In genomic region chr5:174725991-174726601, GRCh38 we compare ENCODE assay signal across 19 cellular contexts. TPM values are rescaled to one million over a fixed set of nuclear protein-coding genes. Genes with fewer than 3 reads are reported as not detected.
DNase-seq lines count a peak whose midpoint lies in the region; ATAC-seq and TF ChIP-seq lines count a peak whose summit lies in the region.
"Had no signal": no experiment of that assay in that cellular context is flagged by ENCODE, and none has a peak within 500 bp of the region (broad histone marks: within the 10 kb centered on the region; RNA-seq: fewer than 3 reads in every experiment).

No MANE protein-coding gene starts in this region.

- peaks cover 60% of the 10 kb centered on the region for H3K27me3 ChIP-seq in NT2/D1 (ENCODE audit: insufficient read depth, insufficient read length)

- H3K36me3 Mint-ChIP-seq in Calu3 (ENCODE audit: insufficient read depth, unreplicated experiment), result peaks cover 30% of the 10 kb centered on the region
- H3K36me3 Mint-ChIP-seq in progenitor cell of endocrine pancreas (ENCODE audit: insufficient read depth), result peaks cover 2% of the 10 kb centered on the region
- peaks cover 5% of the 10 kb centered on the region for H3K36me3 Mint-ChIP-seq in activated CD8-positive, alpha-beta memory T cell treated with anti-CD3 and anti-CD28 coated beads, Interleukin-2, amount 10 ng/mL, durations not matched to agents 7 days and 5 days
- H3K36me3 Mint-ChIP-seq: CD4-positive, CD25-positive, alpha-beta regulatory T cell; stimulated activated effector memory CD8-positive, alpha-beta T cell treated with anti-CD3 and anti-CD28 coated beads, Interleukin-12 subunit alpha, Interleukin-12 subunit beta, amount 100 ng/mL, for 72 hours had no signal

- intact Hi-C loops in Calu3 (cut with micrococcal nuclease; ENCODE audit: unreplicated experiment), result loop anchor here (2.0 to 5.0 kb wide), 2 partner anchors 145 to 194 kb away; no protein-coding TSS in a partner anchor

- DNase-seq in Calu3 (no peak), NT2/D1 (ENCODE audit: low read depth, low spot score) (no peak), fibroblast of mammary gland (ENCODE audit: low read depth) (no peak), progenitor cell of endocrine pancreas (ENCODE audit: low spot score, unreplicated experiment) (no peak), NCI-H1694 treated with DMSO at 0.1 percent for 48 hours (lab: John Stamatoyannopoulos, UW) (no peak), Kasumi-1 (lab: John Stamatoyannopoulos, UW) (no peak)
- DNase-seq in activated CD8-positive, alpha-beta memory T cell treated with anti-CD3 and anti-CD28 coated beads, Interleukin-2, amount 10 ng/mL, durations not matched to agents 7 days and 5 days, result no peak
- DNase-seq in activated CD8-positive, alpha-beta memory T cell treated with anti-CD3 and anti-CD28 coated beads, Interleukin-2, amount 50 U/mL, for 4 hours, result no peak
- DNase-seq: activated CD4-positive, alpha-beta T cell treated with anti-CD3 and anti-CD28 coated beads, Interleukin-2, amount 50 U/mL, for 48 hours; activated gamma-delta T cell treated with Interleukin-2 at 50 U/mL for 16 hours; caudate nucleus; CD4-positive, CD25-positive, alpha-beta regulatory T cell; head of caudate nucleus; left ventricle myocardium superior; NCI-H1417 treated with DMSO at 0.1 percent for 48 hours; NCI-H446 treated with DMSO at 0.1 percent for 48 hours had no signal

- H3K27me3 Mint-ChIP-seq in Calu3 (ENCODE audit: unreplicated experiment) (peaks cover 29% of the 10 kb centered on the region), progenitor cell of endocrine pancreas (peaks cover 94% of the 10 kb centered on the region)
- H3K27me3 Mint-ChIP-seq in activated CD8-positive, alpha-beta memory T cell treated with anti-CD3 and anti-CD28 coated beads, Interleukin-2, amount 10 ng/mL, durations not matched to agents 7 days and 5 days, result peaks cover 80% of the 10 kb centered on the region

- TF ChIP-seq CTCF in Calu3 (IDR thresholded peaks at IDR 0.05; ENCODE audit: unreplicated experiment), result no peak
- TF ChIP-seq CTCF in fibroblast of mammary gland (conservative IDR thresholded peaks at IDR 0.05; ENCODE audit: control insufficient read depth, insufficient read depth, low read depth, low read length), result no peak
- no peak for TF ChIP-seq CTCF in progenitor cell of endocrine pancreas (IDR thresholded peaks at IDR 0.05; ENCODE audit: unreplicated experiment)

- peak overlapping the region; percentile 82 for H3K9ac ChIP-seq in NT2/D1 (ENCODE audit: insufficient read length, low read depth)

- peaks cover 34% of the 10 kb centered on the region for H3K36me3 ChIP-seq in NT2/D1 (ENCODE audit: insufficient read depth, insufficient read length, low read length)

- H3K9me3 Mint-ChIP-seq in Calu3 (ENCODE audit: low read depth, unreplicated experiment) (no peaks in the 10 kb centered on the region), progenitor cell of endocrine pancreas (ENCODE audit: low read depth) (no peaks in the 10 kb centered on the region)
- H3K9me3 Mint-ChIP-seq in activated CD8-positive, alpha-beta memory T cell treated with anti-CD3 and anti-CD28 coated beads, Interleukin-2, amount 10 ng/mL, durations not matched to agents 7 days and 5 days (ENCODE audit: low read depth), result peaks cover 2% of the 10 kb centered on the region
- H3K9me3 Mint-ChIP-seq: stimulated activated effector memory CD8-positive, alpha-beta T cell treated with anti-CD3 and anti-CD28 coated beads, Interleukin-12 subunit alpha, Interleukin-12 subunit beta, amount 100 ng/mL, for 72 hours; T-helper 2 cell treated with Interferon-gamma antibody and Interleukin-4, amounts not matched to agents 5 μg/mL and 100 μg/mL, for 36 hours had no signal

- H3K27ac Mint-ChIP-seq in Calu3 (ENCODE audit: unreplicated experiment), result no peak overlapping the region
- H3K27ac Mint-ChIP-seq in progenitor cell of endocrine pancreas, result peak overlapping the region; percentile 53
- no peak overlapping the region for H3K27ac Mint-ChIP-seq in activated CD8-positive, alpha-beta memory T cell treated with anti-CD3 and anti-CD28 coated beads, Interleukin-2, amount 10 ng/mL, durations not matched to agents 7 days and 5 days
- H3K27ac Mint-ChIP-seq: stimulated activated effector memory CD8-positive, alpha-beta T cell treated with anti-CD3 and anti-CD28 coated beads, Interleukin-12 subunit alpha, Interleukin-12 subunit beta, amount 100 ng/mL, for 72 hours; T-helper 2 cell treated with Interferon-gamma antibody and Interleukin-4, amounts not matched to agents 5 μg/mL and 100 μg/mL, for 36 hours had no signal

- ATAC-seq in activated CD8-positive, alpha-beta memory T cell treated with anti-CD3 and anti-CD28 coated beads, Interleukin-2, amount 10 ng/mL, durations not matched to agents 7 days and 5 days, result no peak
- ATAC-seq: K562; left ventricle myocardium superior; stimulated activated effector memory CD8-positive, alpha-beta T cell treated with anti-CD3 and anti-CD28 coated beads, Interleukin-12 subunit alpha, Interleukin-12 subunit beta, amount 100 ng/mL, for 72 hours had no signal

- no TSS peak for BruUV-seq in Calu3 (replicated peaks; lab: Mats Ljungman, UMichigan)

- H3K4me1 Mint-ChIP-seq in Calu3 (ENCODE audit: low read depth, unreplicated experiment) (peaks cover 31% of the 10 kb centered on the region), progenitor cell of endocrine pancreas (ENCODE audit: low read depth) (peaks cover 12% of the 10 kb centered on the region)
- peaks cover 2% of the 10 kb centered on the region for H3K4me1 Mint-ChIP-seq in activated CD8-positive, alpha-beta memory T cell treated with anti-CD3 and anti-CD28 coated beads, Interleukin-2, amount 10 ng/mL, durations not matched to agents 7 days and 5 days
- H3K4me1 Mint-ChIP-seq: stimulated activated effector memory CD8-positive, alpha-beta T cell treated with anti-CD3 and anti-CD28 coated beads, Interleukin-12 subunit alpha, Interleukin-12 subunit beta, amount 100 ng/mL, for 72 hours had no signal

- CTCF ChIA-PET in Calu3 (lab: Charles Lee), result interaction anchor here (0.9 to 1.6 kb wide), 2 partner anchors 306 to 307 kb away, joined by 5 to 6 read pairs; no protein-coding TSS in a partner anchor
- CTCF ChIA-PET in activated CD8-positive, alpha-beta memory T cell treated with anti-CD3 and anti-CD28 coated beads, Interleukin-2, amount 10 ng/mL, durations not matched to agents 7 days and 5 days (lab: Charles Lee), result no interaction called here

- no peaks in the 10 kb centered on the region for H3K9me3 ChIP-seq in NT2/D1 (ENCODE audit: insufficient read depth, low read length)

- H3K4me3 ChIP-seq in NT2/D1 (ENCODE audit: insufficient read length, low read depth) (peak overlapping the region; percentile 58), fibroblast of mammary gland (ENCODE audit: control insufficient read depth, low read depth, low read length) (peak overlapping the region; percentile 57)
- H3K4me3 ChIP-seq: K562 had no signal

- H3K4me3 Mint-ChIP-seq in Calu3 (ENCODE audit: low read depth, unreplicated experiment) (peak overlapping the region; percentile 81), progenitor cell of endocrine pancreas (ENCODE audit: low read depth) (peak overlapping the region; percentile 74)
- no peak overlapping the region for H3K4me3 Mint-ChIP-seq in activated CD8-positive, alpha-beta memory T cell treated with anti-CD3 and anti-CD28 coated beads, Interleukin-2, amount 10 ng/mL, durations not matched to agents 7 days and 5 days
- H3K4me3 Mint-ChIP-seq: stimulated activated effector memory CD8-positive, alpha-beta T cell treated with anti-CD3 and anti-CD28 coated beads, Interleukin-12 subunit alpha, Interleukin-12 subunit beta, amount 100 ng/mL, for 72 hours; T-helper 2 cell treated with Interferon-gamma antibody and Interleukin-4, amounts not matched to agents 5 μg/mL and 100 μg/mL, for 36 hours had no signal

- H3K4me1 ChIP-seq in NT2/D1 (ENCODE audit: insufficient read depth, insufficient read length), result peaks cover 3% of the 10 kb centered on the region

RNA-seq across cellular contexts. Expression of gene MSX2, which starts 1.7 kb away (rescaled TPM):
- total RNA-seq in Calu3 (2022) (8.4 and 10.4 TPM in 2 replicates), progenitor cell of endocrine pancreas (5.8 and 11.7 TPM in 2 replicates)
- not detected for total RNA-seq in activated CD8-positive, alpha-beta memory T cell treated with anti-CD3 and anti-CD28 coated beads, Interleukin-2, amount 10 ng/mL, durations not matched to agents 7 days and 5 days
- total RNA-seq: K562 had no signal
